In the genomic region with DNA sequence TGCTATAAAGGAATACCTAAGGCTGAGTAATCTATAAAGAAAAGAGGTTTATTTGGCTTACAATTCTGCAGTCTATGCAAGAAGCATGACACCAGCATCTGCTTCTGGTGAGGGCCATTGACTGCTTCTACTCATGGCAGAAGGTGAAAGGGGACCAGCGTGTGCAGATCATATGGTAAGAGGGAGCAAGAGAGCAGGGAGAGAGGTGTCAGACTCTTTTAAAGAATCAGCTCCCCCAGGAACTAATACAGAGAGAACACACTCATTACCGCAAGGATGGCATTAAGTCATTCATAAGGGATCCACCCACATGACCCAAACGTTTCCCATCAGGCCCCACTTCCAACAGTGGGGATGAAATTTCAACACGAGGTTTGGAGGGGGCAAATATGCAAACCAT, we compare ENCODE assay signal across 29 cellular contexts. TPM values are rescaled to one million over a fixed set of nuclear protein-coding genes. Genes with fewer than 3 reads are reported as not detected.
"Had no signal": no experiment of that assay in that cellular context is flagged by ENCODE, and none has a peak within 500 bp of the region (broad histone marks: within the 10 kb centered on the region; RNA-seq: fewer than 3 reads in every experiment).

No MANE protein-coding gene starts in this region.

- H3K9ac ChIP-seq: SK-N-SH had no signal

- H3K4me1 ChIP-seq: SJSA1 had no signal

- H3K4me2 ChIP-seq: PC-9, SK-N-SH had no signal

- H3K4me3 ChIP-seq: PC-9, SJSA1 had no signal

- ATAC-seq: Panc1, T-cell had no signal

- H3K9me3 ChIP-seq: SJSA1, SK-N-SH had no signal

- H3K36me3 ChIP-seq: SJSA1 had no signal

- DNase-seq: Karpas-422, MM.1S, MV-4-11, NCI-H1092, NCI-H1105, NCI-H1417 treated with DMSO at 0.1 percent for 48 hours, NCI-H1436 treated with DMSO at 0.1 percent for 48 hours, NCI-H1694 treated with DMSO at 0.1 percent for 48 hours, NCI-H187 treated with DMSO at 0.1 percent for 48 hours, NCI-H2029, NCI-H2081, NCI-H2171 treated with DMSO at 0.1 percent for 48 hours, NCI-H2227 treated with DMSO at 0.1 percent for 48 hours, NCI-H345, NCI-H446, NCI-H510A treated with DMSO at 0.1 percent for 48 hours, NCI-H524 treated with DMSO at 0.1 percent for 48 hours, NCI-H526 treated with DMSO at 0.1 percent for 48 hours, NCI-H748 treated with DMSO at 0.1 percent for 48 hours, NCI-H82, PC-9, Right ventricle myocardium superior, SHP77 treated with DMSO at 0.1 percent for 48 hours, SK-N-SH, T-cell had no signal

- H3K27ac ChIP-seq: PC-9, SJSA1 had no signal

- FAIRE-seq: RCC 7860 had no signal

- H2AFZ ChIP-seq: PC-9 had no signal

RNA-seq across cellular contexts. Expression of a gene that starts 3.5 kb away (rescaled TPM):
- total RNA-seq: OCI-LY7, SJSA1 had no signal
- polyA plus RNA-seq: SK-N-SH had no signal
